17 cellular contexts compared by ENCODE assay signal in genomic region chr19:4103073-4103418, GRCh38. TPM values are rescaled to one million over a fixed set of nuclear protein-coding genes. Genes with fewer than 3 reads are reported as not detected.
DNase-seq lines count a peak whose midpoint lies in the region; ATAC-seq, FAIRE-seq and TF ChIP-seq lines count a peak whose summit lies in the region.
"Had no signal": no experiment of that assay in that cellular context is flagged by ENCODE, and none has a peak within 500 bp of the region (broad histone marks: within the 10 kb centered on the region; RNA-seq: fewer than 3 reads in every experiment).

No MANE protein-coding gene starts in this region.

- H3K27me3 Mint-ChIP-seq in CD4-positive, alpha-beta memory T cell = no peaks in the 10 kb centered on the region

- H4K20me1 ChIP-seq in PC-3 (ENCODE audit: low read length) = no peaks in the 10 kb centered on the region

- H3K9ac ChIP-seq in PC-3 (ENCODE audit: low read length) = no peak overlapping the region

- DNase-seq in activated T-cell treated with anti-CD3 and anti-CD28 coated beads, Interleukin-2, amount 50 U/mL, for 48 hours = peak; percentile 44 to 51
- DNase-seq in activated T-cell treated with anti-CD3 and anti-CD28 coated beads, Interleukin-2, amount 50 U/mL, for 1 hour = no peak
- peak; percentile 14 for DNase-seq in PC-3
- no peak for DNase-seq in effector memory CD4-positive, alpha-beta T cell
- peak; percentile 48 for DNase-seq in stimulated activated CD8-positive, alpha-beta memory T cell treated with anti-CD3 and anti-CD28 coated beads, Interleukin-4, amount 100 ng/mL, for 48 hours
- no peak for DNase-seq in CD4-positive, alpha-beta memory T cell
- no peak for DNase-seq in T1000 (lab: John Stamatoyannopoulos, UW)
- DNase-seq in HTR-8/SVneo (ENCODE audit: insufficient read length, low spot score) = no peak
- DNase-seq: foreskin keratinocyte; MM.1S; NCI-H2171; NK-92 treated with Interleukin-12 subunit alpha and Interleukin-12 subunit beta, amount 100 ng/mL, for 24 hours; nucleus accumbens; small intestine had no signal

- CTCF ChIA-PET in PC-3 (lab: Charles Lee) = no interaction called here
- CTCF ChIA-PET in CD4-positive, alpha-beta memory T cell (lab: Charles Lee; ENCODE audit: partially characterized antibody) = interaction anchor here (1.5 kb wide), 1 partner anchor 36 kb away, joined by 9 read pairs; no protein-coding TSS in a partner anchor

- H3K4me3 ChIP-seq in PC-3 (ENCODE audit: low read length) = no peak overlapping the region
- no peak overlapping the region for H3K4me3 ChIP-seq in effector memory CD4-positive, alpha-beta T cell (ENCODE audit: insufficient read depth, low read depth, low read length, poor library complexity, severe bottlenecking)
- no peak overlapping the region for H3K4me3 ChIP-seq in CD4-positive, alpha-beta memory T cell (ENCODE audit: low read length in 2 of 2)

- peak; percentile 20; the same call in 1 of the 2 replicates for ATAC-seq in PC-3
- ATAC-seq: foreskin keratinocyte had no signal

- H3K9me2 ChIP-seq in PC-3 (replicated peaks; ENCODE audit: low read length) = no peaks in the 10 kb centered on the region

- intact Hi-C loops in PC-3 (cut with micrococcal nuclease) = no loop called here
- intact Hi-C loops in CD4-positive, alpha-beta memory T cell (cut with micrococcal nuclease) = loop anchor here (10.0 kb wide), 1 partner anchor 82 kb away; the partner anchor contains the start of genes ANKRD24 and SIRT6

- H3K4me1 Mint-ChIP-seq in CD4-positive, alpha-beta memory T cell = peaks cover 15 to 43% (median 22%) of the 10 kb centered on the region in 4 donors

- peaks cover 4% of the 10 kb centered on the region; the same call in 1 of the 2 replicates for H3K36me3 ChIP-seq in PC-3 (ENCODE audit: low read depth, low read length)
- H3K36me3 ChIP-seq in effector memory CD4-positive, alpha-beta T cell (ENCODE audit: control insufficient read depth, insufficient read depth, low read length) = peaks cover 28% of the 10 kb centered on the region
- H3K36me3 ChIP-seq in CD4-positive, alpha-beta memory T cell (ENCODE audit: insufficient read depth, low read length) = peaks cover 28% of the 10 kb centered on the region

- POLR2A ChIA-PET in PC-3 (lab: Charles Lee; ENCODE audit: unreplicated experiment) = no interaction called here
- POLR2A ChIA-PET in CD4-positive, alpha-beta memory T cell (lab: Charles Lee; ENCODE audit: partially characterized antibody) = interaction anchor here (2.4 to 3.6 kb wide), 5 partner anchors 12 to 341 kb away, joined by 9 to 57 read pairs (median 31); partner anchors contain the start of genes APBA3, MRPL54 and ZBTB7A

- no peak overlapping the region for H3K4me3 Mint-ChIP-seq in CD4-positive, alpha-beta memory T cell

- no peaks in the 10 kb centered on the region for H3K27me3 ChIP-seq in PC-3 (ENCODE audit: low read length)
- no peaks in the 10 kb centered on the region for H3K27me3 ChIP-seq in effector memory CD4-positive, alpha-beta T cell (replicated peaks; ENCODE audit: control insufficient read depth, insufficient read depth, low read length, poor library complexity, severe bottlenecking)
- H3K27me3 ChIP-seq in CD4-positive, alpha-beta memory T cell (ENCODE audit: insufficient read depth, low read length) = no peaks in the 10 kb centered on the region
- H3K27me3 ChIP-seq: foreskin keratinocyte had no signal

- peak overlapping the region in 1 of 7 donors; percentile 91 for H3K27ac Mint-ChIP-seq in CD4-positive, alpha-beta memory T cell

- H3K9me3 Mint-ChIP-seq in CD4-positive, alpha-beta memory T cell = peaks cover 0 to 5% (median 0%) of the 10 kb centered on the region in 8 donors

- no peaks in the 10 kb centered on the region for H3K79me2 ChIP-seq in PC-3 (ENCODE audit: low read length)

- no peak overlapping the region for H3K27ac ChIP-seq in PC-3 (ENCODE audit: low read length)
- peak overlapping the region; percentile 61 for H3K27ac ChIP-seq in effector memory CD4-positive, alpha-beta T cell (ENCODE audit: insufficient read depth, low read length, poor library complexity, severe bottlenecking)
- no peak overlapping the region for H3K27ac ChIP-seq in CD4-positive, alpha-beta memory T cell (ENCODE audit: low read depth, low read length)
- H3K27ac ChIP-seq: foreskin keratinocyte had no signal

- no peak overlapping the region for H2AFZ ChIP-seq in PC-3 (ENCODE audit: low read length)

- no TSS peak for BruUV-seq in PC-3 (replicated peaks; lab: Mats Ljungman, UMichigan)

- no peaks in the 10 kb centered on the region; the same call in 1 of the 2 replicates for H3K4me1 ChIP-seq in PC-3 (ENCODE audit: insufficient read depth, low read length)
- peaks cover 13% of the 10 kb centered on the region for H3K4me1 ChIP-seq in effector memory CD4-positive, alpha-beta T cell (ENCODE audit: control insufficient read depth, insufficient read depth, low read length, poor library complexity, severe bottlenecking)
- H3K4me1 ChIP-seq in CD4-positive, alpha-beta memory T cell (ENCODE audit: insufficient read depth, low read length) = peaks cover 42% of the 10 kb centered on the region
- H3K4me1 ChIP-seq: foreskin keratinocyte had no signal

- no peaks in the 10 kb centered on the region for H3F3A ChIP-seq in PC-3 (ENCODE audit: low read length, unreplicated experiment)

- no peak overlapping the region for H3K4me2 ChIP-seq in PC-3 (ENCODE audit: low read length)

- FAIRE-seq in HTR-8/SVneo (lab: Jason Lieb, UNC) = no peak
- FAIRE-seq: D721Med, small intestine had no signal

- TF ChIP-seq CTCF in PC-3 (conservative IDR thresholded peaks at IDR 0.05; ENCODE audit: low read depth, low read length) = no peak

- H3K36me3 Mint-ChIP-seq in CD4-positive, alpha-beta memory T cell = peaks cover 9 to 29% of the 10 kb centered on the region in 2 donors

- H3K9me3 ChIP-seq in PC-3 (ENCODE audit: low read length) = no peaks in the 10 kb centered on the region
- H3K9me3 ChIP-seq in effector memory CD4-positive, alpha-beta T cell (ENCODE audit: control insufficient read depth, low read length) = no peaks in the 10 kb centered on the region
- H3K9me3 ChIP-seq in CD4-positive, alpha-beta memory T cell (ENCODE audit: control insufficient read depth in 1 of 2, low read length in 2 of 2) = no peaks in the 10 kb centered on the region

RNA-seq across cellular contexts. Expression of gene MAP2K2, which starts 20.9 kb away (rescaled TPM):
- 229 and 360 TPM in 2 replicates for total RNA-seq in PC-3 (2014; rRNA removed)
- total RNA-seq in CD4-positive, alpha-beta memory T cell = 100 to 1,000 TPM; 125 to 126 TPM
- 100 to 1,000 TPM in 1 of 2 donors, 10 to 100 TPM in 1; 44.0 to 101 TPM for polyA plus RNA-seq in CD4-positive, alpha-beta memory T cell

RNA-seq across cellular contexts. Expression of gene ZBTB7A, which starts 36.3 kb away (rescaled TPM):
- total RNA-seq in PC-3 (2014; rRNA removed) = 16.7 and 40.2 TPM in 2 replicates
- total RNA-seq in CD4-positive, alpha-beta memory T cell = 10 to 100 TPM; 57.0 to 57.7 TPM
- 10 to 100 TPM in 1 of 2 donors, 1 to 10 TPM in 1; 9.6 to 48.2 TPM for polyA plus RNA-seq in CD4-positive, alpha-beta memory T cell

RNA-seq across cellular contexts. Expression of gene CREB3L3, which starts 50.4 kb away (rescaled TPM):
- not detected in 2 replicates for total RNA-seq in PC-3 (2014; rRNA removed)
- not detected for total RNA-seq in CD4-positive, alpha-beta memory T cell
- not detected for polyA plus RNA-seq in CD4-positive, alpha-beta memory T cell
- total RNA-seq: aorta, foreskin keratinocyte had no signal
- polyA plus RNA-seq: AG04450, foreskin keratinocyte had no signal

Comparison
In these comparisons a context has a peak if more than half of its experiments do, and no peak if none do; other contexts are left out.
1. DNase-seq: peak in activated T-cell treated with anti-CD3 and anti-CD28 coated beads, Interleukin-2, amount 50 U/mL, for 48 hours (2 of 2), PC-3 (single experiment) and stimulated activated CD8-positive, alpha-beta memory T cell treated with anti-CD3 and anti-CD28 coated beads, Interleukin-4, amount 100 ng/mL, for 48 hours (single experiment); none in activated T-cell treated with anti-CD3 and anti-CD28 coated beads, Interleukin-2, amount 50 U/mL, for 1 hour (single experiment), effector memory CD4-positive, alpha-beta T cell (0 of 3), CD4-positive, alpha-beta memory T cell (0 of 5), T1000 (single experiment) and HTR-8/SVneo (single experiment).